8 cellular contexts compared by ENCODE assay signal in genomic region chr7:141073641-141074161, GRCh38. TPM values are rescaled to one million over a fixed set of nuclear protein-coding genes. Genes with fewer than 3 reads are reported as not detected.
DNase-seq lines count a peak whose midpoint lies in the region; ATAC-seq and TF ChIP-seq lines count a peak whose summit lies in the region.

Gene TMEM178B, plus strand, starts transcription at chr7:141074064.

- no peak within 1 kb of the TSS for H3K27ac Mint-ChIP-seq in MCF 10A (ENCODE audit: low read depth, unreplicated experiment)

- TF ChIP-seq CTCF in GM10266 (IDR thresholded peaks at IDR 0.05; ENCODE audit: control insufficient read depth, insufficient read depth, low read depth, missing control alignments) (no peak), MCF 10A (IDR thresholded peaks at IDR 0.05; ENCODE audit: unreplicated experiment) (no peak)

- no peak within 1 kb of the TSS for H3K27ac ChIP-seq in subcutaneous abdominal adipose tissue (ENCODE audit: low read depth, low read length)

- DNase-seq in GM10266 (ENCODE audit: extremely low spot score) (peak; percentile 25), NCI-H1105 treated with DMSO at 0.1 percent for 48 hours (lab: John Stamatoyannopoulos, UW) (peak; percentile 39), MCF 10A (ENCODE audit: unreplicated experiment) (no peak), left colon (no peak), hepatic stellate cell (ENCODE audit: low spot score) (no peak)

- no peaks in the 10 kb centered on the region for H3K36me3 ChIP-seq in subcutaneous abdominal adipose tissue (ENCODE audit: control insufficient read depth in 5 of 5, insufficient read depth in 5 of 5, low read length in 5 of 5)

- intact Hi-C loops in MCF 10A (cut with micrococcal nuclease) = no loop called here
- intact Hi-C loops in left colon (cut with DNase I, micrococcal nuclease) = no loop called here

- H3K36me3 Mint-ChIP-seq in MCF 10A (ENCODE audit: insufficient read depth, unreplicated experiment) = no peaks in the 10 kb centered on the region

- H3K9ac ChIP-seq in subcutaneous abdominal adipose tissue (ENCODE audit: low read length in 5 of 5) = no peak within 1 kb of the TSS

- H3K27me3 Mint-ChIP-seq in MCF 10A (ENCODE audit: insufficient read depth, unreplicated experiment) = peaks cover 45% of the 10 kb centered on the region

- peaks cover 0 to 39% (median 39%) of the 10 kb centered on the region in 5 donors for H3K4me1 ChIP-seq in subcutaneous abdominal adipose tissue (ENCODE audit: control insufficient read depth in 5 of 5, insufficient read depth in 5 of 5, low read length in 5 of 5)

- CTCF ChIA-PET in MCF 10A (lab: Yijun Ruan, JAX) = interaction anchor here (0.6 kb wide), 1 partner anchor 824 kb away, joined by 3 read pairs; no protein-coding TSS in a partner anchor

- peak within 1 kb of the TSS in 4 of 5 donors; percentile 56 to 78 (median 66) for H3K4me3 ChIP-seq in subcutaneous abdominal adipose tissue (ENCODE audit: low read depth in 1 of 5, low read length in 5 of 5)

- H3K9me3 ChIP-seq in subcutaneous abdominal adipose tissue (ENCODE audit: control insufficient read depth in 5 of 5, low read length in 5 of 5) = no peaks in the 10 kb centered on the region

- POLR2A ChIA-PET in MCF 10A (lab: Yijun Ruan, JAX) = no interaction called here

- H3K27me3 ChIP-seq in subcutaneous abdominal adipose tissue (ENCODE audit: control insufficient read depth in 5 of 5, insufficient read depth in 4 of 5, low read length in 5 of 5) = peaks cover 0 to 55% (median 47%) of the 10 kb centered on the region in 5 donors

- BruUV-seq in MCF 10A (replicated peaks; lab: Mats Ljungman, UMichigan) = no TSS peak

- ATAC-seq in left colon (peak; percentile 26), GM21423 (IDR thresholded peaks at IDR 0.05; ENCODE audit: unreplicated experiment) (no peak), GM19023 (IDR thresholded peaks at IDR 0.05; ENCODE audit: unreplicated experiment) (no peak)

- H3K4me1 Mint-ChIP-seq in MCF 10A (ENCODE audit: insufficient read depth, unreplicated experiment) = no peaks in the 10 kb centered on the region

- peak within 1 kb of the TSS; percentile 73 for H3K4me3 Mint-ChIP-seq in MCF 10A (ENCODE audit: unreplicated experiment)

- H3K9me3 Mint-ChIP-seq in MCF 10A (ENCODE audit: unreplicated experiment) = no peaks in the 10 kb centered on the region

RNA-seq across cellular contexts. Expression of gene TMEM178B, which starts in this region (rescaled TPM):
- total RNA-seq in MCF 10A (2022) (0.02 TPM in 1 of 2 replicates, not detected in the other), left colon (under 1 TPM; 0.31 to 0.34 TPM)

Comparison
In these comparisons a context has a peak if more than half of its experiments do, and no peak if none do; other contexts are left out.
1. Peak in ATAC-seq in left colon; RNA of the gene not detected or under 1 TPM.
2. DNase-seq: peak in GM10266 (single experiment) and NCI-H1105 treated with DMSO at 0.1 percent for 48 hours (single experiment); none in MCF 10A (single experiment), left colon (0 of 2) and hepatic stellate cell (single experiment).